ENCODE assay signal across 2 cellular contexts in the genomic region with DNA sequence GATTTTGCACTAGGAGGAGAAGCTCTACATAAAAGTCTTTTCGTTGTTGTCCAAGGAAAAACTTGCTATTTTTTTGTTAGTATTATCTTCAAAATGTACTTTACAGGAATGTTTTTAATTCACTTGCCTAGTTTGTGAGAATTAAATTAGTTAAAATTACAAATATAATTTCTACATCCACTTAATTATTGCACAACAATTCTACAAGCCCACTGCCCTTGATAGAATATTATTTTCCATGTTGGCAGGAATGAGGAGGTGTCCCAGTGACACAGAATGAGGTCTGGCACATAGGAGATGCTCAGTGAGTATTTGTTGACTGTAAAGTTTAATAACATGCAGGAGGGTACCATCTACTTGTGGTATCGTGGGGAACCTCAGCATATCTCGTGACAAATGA.
TF ChIP-seq lines count a peak whose summit lies in the region.

No MANE protein-coding gene starts in this region.

TF ChIP-seq in IMR-90, 13 proteins besides CTCF, POLR2A, EP300 and RAD21:
- TF ChIP-seq MAZ (IDR thresholded peaks at IDR 0.05; ENCODE audit: borderline replicate concordance, low read depth, low read length) = no peak
- TF ChIP-seq CEBPB (IDR thresholded peaks at IDR 0.05; ENCODE audit: low read depth, low read length) = peak; percentile 49

TF ChIP-seq in K562, 482 proteins besides CTCF, POLR2A, EP300 and RAD21:
- TF ChIP-seq CEBPB (tag; IDR thresholded peaks at IDR 0.05) (peak; percentile 64), PHF21A (IDR thresholded peaks at IDR 0.05; ENCODE audit: borderline replicate concordance, low read depth) (no peak), CEBPG (CRISPR knock-in tag; IDR thresholded peaks at IDR 0.05) (no peak), CEBPG (tag; conservative IDR thresholded peaks at IDR 0.05 in 1 of 2, IDR thresholded peaks at IDR 0.05 in 1 of 2) (peak in 1 of 2 experiments; percentile 85; a peak in 2 of 4 replicates), ZNF146 (CRISPR knock-in tag; IDR thresholded peaks at IDR 0.05; ENCODE audit: unreplicated experiment) (no peak)
- TF ChIP-seq, protein P1, sequence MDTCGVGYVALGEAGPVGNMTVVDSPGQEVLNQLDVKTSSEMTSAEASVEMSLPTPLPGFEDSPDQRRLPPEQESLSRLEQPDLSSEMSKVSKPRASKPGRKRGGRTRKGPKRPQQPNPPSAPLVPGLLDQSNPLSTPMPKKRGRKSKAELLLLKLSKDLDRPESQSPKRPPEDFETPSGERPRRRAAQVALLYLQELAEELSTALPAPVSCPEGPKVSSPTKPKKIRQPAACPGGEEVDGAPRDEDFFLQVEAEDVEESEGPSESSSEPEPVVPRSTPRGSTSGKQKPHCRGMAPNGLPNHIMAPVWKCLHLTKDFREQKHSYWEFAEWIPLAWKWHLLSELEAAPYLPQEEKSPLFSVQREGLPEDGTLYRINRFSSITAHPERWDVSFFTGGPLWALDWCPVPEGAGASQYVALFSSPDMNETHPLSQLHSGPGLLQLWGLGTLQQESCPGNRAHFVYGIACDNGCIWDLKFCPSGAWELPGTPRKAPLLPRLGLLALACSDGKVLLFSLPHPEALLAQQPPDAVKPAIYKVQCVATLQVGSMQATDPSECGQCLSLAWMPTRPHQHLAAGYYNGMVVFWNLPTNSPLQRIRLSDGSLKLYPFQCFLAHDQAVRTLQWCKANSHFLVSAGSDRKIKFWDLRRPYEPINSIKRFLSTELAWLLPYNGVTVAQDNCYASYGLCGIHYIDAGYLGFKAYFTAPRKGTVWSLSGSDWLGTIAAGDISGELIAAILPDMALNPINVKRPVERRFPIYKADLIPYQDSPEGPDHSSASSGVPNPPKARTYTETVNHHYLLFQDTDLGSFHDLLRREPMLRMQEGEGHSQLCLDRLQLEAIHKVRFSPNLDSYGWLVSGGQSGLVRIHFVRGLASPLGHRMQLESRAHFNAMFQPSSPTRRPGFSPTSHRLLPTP (IDR thresholded peaks at IDR 0.05; ENCODE audit: borderline replicate concordance, extremely low read depth, insufficient read length) = no peak
